In genomic region chr5:66193419-66193818, GRCh38 we compare ENCODE assay signal across 33 cellular contexts.
"Had no signal": no experiment of that assay in that cellular context is flagged by ENCODE, and none has a peak within 500 bp of the region (broad histone marks: within the 10 kb centered on the region; RNA-seq: fewer than 3 reads in every experiment).

No MANE protein-coding gene starts in this region.

- H3K4me3 ChIP-seq: adrenal gland, body of pancreas, esophagus muscularis mucosa, gastroesophageal sphincter, heart right ventricle, hepatocyte had no signal

- H3K4me2 ChIP-seq: hepatocyte had no signal

- H3K4me3 Mint-ChIP-seq: activated B cell treated with CpG ODN at 0.5 μM for 24 hours; activated CD4-positive, alpha-beta memory T cell treated with anti-CD3 and anti-CD28 coated beads for 36 hours; activated CD4-positive, alpha-beta T cell treated with anti-CD3 and anti-CD28 coated beads, Interleukin-2, amount 10 ng/mL, durations not matched to agents 24 days and 14 days; activated CD8-positive, alpha-beta memory T cell treated with anti-CD3 and anti-CD28 coated beads, Interleukin-2, amount 10 ng/mL, durations not matched to agents 7 days and 5 days; activated CD8-positive, alpha-beta T cell treated with anti-CD3 and anti-CD28 coated beads, Interleukin-2, amount 10 ng/mL, durations not matched to agents 7 days and 5 days; activated naive CD4-positive, alpha-beta T cell treated with anti-CD3 and anti-CD28 coated beads for 36 hours; activated naive CD4-positive, alpha-beta T cell treated with anti-CD3 and anti-CD28 coated beads, Interleukin-2, amount 50 U/mL, for 24 hours; activated naive CD8-positive, alpha-beta T cell treated with anti-CD3 and anti-CD28 coated beads for 36 hours; activated naive CD8-positive, alpha-beta T cell treated with anti-CD3 and anti-CD28 coated beads, Interleukin-2, amount 50 U/mL, for 24 hours; activated T-helper 1 cell treated with anti-CD3 and anti-CD28 coated beads, Interleukin-12 subunit alpha, Interleukin-12 subunit beta, Interleukin-2, Interleukin-4 antibody, amounts not matched to agents 30 ng/mL and 10 ng/mL and 1 ng/mL, durations not matched to agents 14 hours and 24 hours and 36 hours; effector memory CD8-positive, alpha-beta T cell had no signal

- H3K27me3 Mint-ChIP-seq: activated B cell treated with CpG ODN at 0.5 μM for 24 hours; activated CD4-positive, alpha-beta memory T cell treated with anti-CD3 and anti-CD28 coated beads for 36 hours; activated CD4-positive, alpha-beta T cell treated with anti-CD3 and anti-CD28 coated beads, Interleukin-2, amount 10 ng/mL, durations not matched to agents 24 days and 14 days; activated CD8-positive, alpha-beta memory T cell treated with anti-CD3 and anti-CD28 coated beads, Interleukin-2, amount 10 ng/mL, durations not matched to agents 7 days and 5 days; activated naive CD4-positive, alpha-beta T cell treated with anti-CD3 and anti-CD28 coated beads, Interleukin-2, amount 50 U/mL, for 24 hours; activated naive CD8-positive, alpha-beta T cell treated with anti-CD3 and anti-CD28 coated beads for 36 hours; activated naive CD8-positive, alpha-beta T cell treated with anti-CD3 and anti-CD28 coated beads, Interleukin-2, amount 50 U/mL, for 24 hours; effector memory CD8-positive, alpha-beta T cell had no signal

- H3K79me2 ChIP-seq: hepatocyte had no signal

- H3K4me1 Mint-ChIP-seq: activated B cell treated with CpG ODN at 0.5 μM for 24 hours; activated CD4-positive, alpha-beta T cell treated with anti-CD3 and anti-CD28 coated beads, Interleukin-2, amount 10 ng/mL, durations not matched to agents 24 days and 14 days; activated CD8-positive, alpha-beta memory T cell treated with anti-CD3 and anti-CD28 coated beads, Interleukin-2, amount 10 ng/mL, durations not matched to agents 7 days and 5 days; activated naive CD4-positive, alpha-beta T cell treated with anti-CD3 and anti-CD28 coated beads, Interleukin-2, amount 50 U/mL, for 24 hours; activated naive CD8-positive, alpha-beta T cell treated with anti-CD3 and anti-CD28 coated beads for 36 hours; activated naive CD8-positive, alpha-beta T cell treated with anti-CD3 and anti-CD28 coated beads, Interleukin-2, amount 50 U/mL, for 24 hours had no signal

- ATAC-seq: activated CD4-positive, CD25-positive, alpha-beta regulatory T cell treated with anti-CD3 and anti-CD28 coated beads, Interleukin-2, amount 50 U/mL, for 24 hours; activated CD8-positive, alpha-beta memory T cell treated with anti-CD3 and anti-CD28 coated beads, Interleukin-2, amount 10 ng/mL, durations not matched to agents 7 days and 5 days; activated CD8-positive, alpha-beta T cell treated with anti-CD3 and anti-CD28 coated beads, Interleukin-2, amount 10 ng/mL, durations not matched to agents 7 days and 5 days; activated naive CD8-positive, alpha-beta T cell treated with anti-CD3 and anti-CD28 coated beads, Interleukin-2, amount 50 U/mL, for 24 hours; body of pancreas; effector memory CD8-positive, alpha-beta T cell; foreskin keratinocyte; gastroesophageal sphincter; heart right ventricle had no signal

- H3K4me1 ChIP-seq: adrenal gland, body of pancreas, esophagus muscularis mucosa, foreskin keratinocyte, gastroesophageal sphincter, heart right ventricle had no signal

- H3K9me3 Mint-ChIP-seq: activated B cell treated with CpG ODN at 0.5 μM for 24 hours; activated CD4-positive, alpha-beta memory T cell treated with anti-CD3 and anti-CD28 coated beads for 36 hours; activated CD4-positive, alpha-beta T cell treated with anti-CD3 and anti-CD28 coated beads, Interleukin-2, amount 10 ng/mL, durations not matched to agents 24 days and 14 days; activated naive CD4-positive, alpha-beta T cell treated with anti-CD3 and anti-CD28 coated beads for 36 hours; activated naive CD4-positive, alpha-beta T cell treated with anti-CD3 and anti-CD28 coated beads, Interleukin-2, amount 50 U/mL, for 24 hours; activated T-helper 1 cell treated with anti-CD3 and anti-CD28 coated beads, Interleukin-12 subunit alpha, Interleukin-12 subunit beta, Interleukin-2, Interleukin-4 antibody, amounts not matched to agents 30 ng/mL and 10 ng/mL and 1 ng/mL, durations not matched to agents 14 hours and 24 hours and 36 hours; activated T-helper 2 cell treated with anti-CD3 and anti-CD28 coated beads, Interferon-gamma antibody, Interleukin-2, Interleukin-4, amounts not matched to agents 10 μg/mL and 5 μg/mL and 100 μg/mL, durations not matched to agents 14 hours and 24 hours and 36 hours had no signal

- H3K27ac ChIP-seq: adrenal gland, body of pancreas, esophagus muscularis mucosa, foreskin keratinocyte, gastroesophageal sphincter, heart right ventricle, hepatocyte, WERI-Rb-1 had no signal

- H3K9me3 ChIP-seq: adrenal gland, body of pancreas, esophagus muscularis mucosa, gastroesophageal sphincter, heart right ventricle had no signal

- H3K36me3 ChIP-seq: adrenal gland, esophagus muscularis mucosa, heart right ventricle, WERI-Rb-1 had no signal

- H2AFZ ChIP-seq: hepatocyte had no signal

- H3K27me3 ChIP-seq: adrenal gland, body of pancreas, esophagus muscularis mucosa, foreskin keratinocyte, gastroesophageal sphincter, heart right ventricle, hepatocyte had no signal

- DNase-seq: activated B cell treated with CpG ODN at 0.5 μM for 24 hours; activated CD4-positive, alpha-beta memory T cell treated with anti-CD3 and anti-CD28 coated beads for 36 hours; activated CD4-positive, alpha-beta T cell treated with anti-CD3 and anti-CD28 coated beads, Interleukin-2, amount 10 ng/mL, durations not matched to agents 24 days and 14 days; activated CD8-positive, alpha-beta memory T cell treated with anti-CD3 and anti-CD28 coated beads, Interleukin-2, amount 10 ng/mL, durations not matched to agents 7 days and 5 days; activated CD8-positive, alpha-beta memory T cell treated with anti-CD3 and anti-CD28 coated beads, Interleukin-2, amount 50 U/mL, for 4 hours; activated CD8-positive, alpha-beta T cell treated with anti-CD3 and anti-CD28 coated beads, Interleukin-2, amount 10 ng/mL, durations not matched to agents 7 days and 5 days; activated effector memory CD4-positive, alpha-beta T cell treated with anti-CD3 and anti-CD28 coated beads, Interleukin-2, amount 50 U/mL, for 16 hours; activated naive CD4-positive, alpha-beta T cell treated with anti-CD3 and anti-CD28 coated beads for 36 hours; activated naive CD8-positive, alpha-beta T cell treated with anti-CD3 and anti-CD28 coated beads for 36 hours; activated naive CD8-positive, alpha-beta T cell treated with anti-CD3 and anti-CD28 coated beads, Interleukin-2, amount 50 U/mL, for 24 hours; activated T-cell treated with anti-CD3 and anti-CD28 coated beads, Interleukin-2, amount 50 U/mL, for 1 hour; activated T-cell treated with anti-CD3 and anti-CD28 coated beads, Interleukin-2, amount 50 U/mL, for 48 hours; adrenal gland; amygdala; aorta; body of pancreas; caudate nucleus; cortex of kidney; dermis blood vessel endothelial cell; effector CD4-positive, alpha-beta T cell; effector memory CD8-positive, alpha-beta T cell; erythroblast; foreskin keratinocyte; heart right ventricle; T-helper 2 cell; WERI-Rb-1 had no signal

- H3K27ac Mint-ChIP-seq: activated B cell treated with CpG ODN at 0.5 μM for 24 hours; activated CD4-positive, alpha-beta memory T cell treated with anti-CD3 and anti-CD28 coated beads for 36 hours; activated CD4-positive, alpha-beta T cell treated with anti-CD3 and anti-CD28 coated beads, Interleukin-2, amount 10 ng/mL, durations not matched to agents 24 days and 14 days; activated CD8-positive, alpha-beta memory T cell treated with anti-CD3 and anti-CD28 coated beads, Interleukin-2, amount 10 ng/mL, durations not matched to agents 7 days and 5 days; activated CD8-positive, alpha-beta T cell treated with anti-CD3 and anti-CD28 coated beads, Interleukin-2, amount 10 ng/mL, durations not matched to agents 7 days and 5 days; activated naive CD4-positive, alpha-beta T cell treated with anti-CD3 and anti-CD28 coated beads for 36 hours; activated naive CD4-positive, alpha-beta T cell treated with anti-CD3 and anti-CD28 coated beads, Interleukin-2, amount 50 U/mL, for 24 hours; activated naive CD8-positive, alpha-beta T cell treated with anti-CD3 and anti-CD28 coated beads for 36 hours; activated naive CD8-positive, alpha-beta T cell treated with anti-CD3 and anti-CD28 coated beads, Interleukin-2, amount 50 U/mL, for 24 hours; activated T-helper 1 cell treated with anti-CD3 and anti-CD28 coated beads, Interleukin-12 subunit alpha, Interleukin-12 subunit beta, Interleukin-2, Interleukin-4 antibody, amounts not matched to agents 30 ng/mL and 10 ng/mL and 1 ng/mL, durations not matched to agents 14 hours and 24 hours and 36 hours; activated T-helper 2 cell treated with anti-CD3 and anti-CD28 coated beads, Interferon-gamma antibody, Interleukin-2, Interleukin-4, amounts not matched to agents 10 μg/mL and 5 μg/mL and 100 μg/mL, durations not matched to agents 14 hours and 24 hours and 36 hours; effector memory CD8-positive, alpha-beta T cell had no signal
